19 cellular contexts compared by ENCODE assay signal in the genomic region with DNA sequence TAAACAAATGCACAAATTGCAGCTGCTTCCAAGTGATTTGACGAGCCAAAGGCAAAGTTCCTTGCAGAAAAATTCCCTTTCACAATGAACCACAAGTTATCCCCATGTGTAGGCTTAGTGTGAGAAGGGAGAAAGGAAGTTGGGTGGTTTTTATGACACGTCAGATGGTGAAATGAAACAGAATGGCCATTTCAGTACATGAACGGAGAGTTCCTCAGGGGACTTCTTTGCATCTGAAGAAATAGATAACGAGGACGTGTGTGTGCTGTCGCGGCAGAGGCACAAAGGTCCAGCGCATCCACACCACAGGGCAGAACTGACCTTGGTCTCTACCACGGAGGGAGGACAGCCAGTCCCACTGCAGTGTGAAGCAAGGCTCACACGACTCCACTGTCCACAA.
DNase-seq lines count a peak whose midpoint lies in the region; ATAC-seq, FAIRE-seq and TF ChIP-seq lines count a peak whose summit lies in the region.
"Had no signal": no experiment of that assay in that cellular context is flagged by ENCODE, and none has a peak within 500 bp of the region (broad histone marks: within the 10 kb centered on the region; RNA-seq: fewer than 3 reads in every experiment).

No MANE protein-coding gene starts in this region.

- in situ Hi-C loops in mammary epithelial cell (cut with MboI; ENCODE audit: low sequenced_read_pairs in 2 of 2): no loop called here

- H3K4me3 ChIP-seq in BLaER1: no peak overlapping the region
- no peak overlapping the region for H3K4me3 ChIP-seq in mammary epithelial cell (replicated peaks in 1 of 3; ENCODE audit: insufficient read depth in 1 of 3, low read depth in 2 of 3, low read length in 3 of 3)

- intact Hi-C loops in mammary epithelial cell (cut with micrococcal nuclease): no loop called here

- H3K27me3 ChIP-seq in BLaER1: no peaks in the 10 kb centered on the region
- H3K27me3 ChIP-seq in mammary epithelial cell (ENCODE audit: insufficient read depth, low read length): no peaks in the 10 kb centered on the region

- H3K4me1 ChIP-seq in BLaER1 (peaks cover 12% of the 10 kb centered on the region; the same call in 1 of the 2 replicates), mammary epithelial cell (ENCODE audit: insufficient read depth, low read length) (no peaks in the 10 kb centered on the region)

- H4K20me1 ChIP-seq in BLaER1 (no peaks in the 10 kb centered on the region), mammary epithelial cell (ENCODE audit: insufficient read depth, low read length) (no peaks in the 10 kb centered on the region)

- H3K27ac ChIP-seq in BLaER1 (no peak overlapping the region), mammary epithelial cell (ENCODE audit: insufficient read depth, low read depth, low read length) (no peak overlapping the region)

- dilution Hi-C loops in mammary epithelial cell (cut with HindIII; ENCODE audit: low sequenced_read_pairs): no loop called here

- no peak overlapping the region for H3K4me3 Mint-ChIP-seq in naive thymus-derived CD8-positive, alpha-beta T cell
- H3K4me3 Mint-ChIP-seq: activated CD4-positive, alpha-beta memory T cell treated with anti-CD3 and anti-CD28 coated beads, Interleukin-2, amount 10 ng/mL, durations not matched to agents 7 days and 5 days; brain; CD8-positive, alpha-beta T cell had no signal

- no peak for DNase-seq in mammary epithelial cell
- DNase-seq in SIG-M5 treated with dmso at 0.1 percent for 504 hours (lab: John Stamatoyannopoulos, UW; ENCODE audit: unreplicated experiment): no peak
- DNase-seq in urothelium cell line (ENCODE audit: low spot score): no peak
- DNase-seq in naive thymus-derived CD8-positive, alpha-beta T cell: no peak
- DNase-seq: activated CD4-positive, alpha-beta memory T cell treated with anti-CD3 and anti-CD28 coated beads, Interleukin-2, amount 10 ng/mL, durations not matched to agents 7 days and 5 days; activated gamma-delta T cell treated with Interleukin-2 at 50 U/mL for 16 hours; CD8-positive, alpha-beta T cell; effector CD4-positive, alpha-beta T cell; mesendoderm; NCI-H2081 treated with DMSO at 0.1 percent for 48 hours; SHP77; substantia nigra had no signal

- no peak for FAIRE-seq in urothelium cell line (lab: Jason Lieb, UNC)
- FAIRE-seq: GM19239, TTC549 had no signal

- H3K9me3 ChIP-seq in BLaER1: no peaks in the 10 kb centered on the region
- H3K9me3 ChIP-seq in mammary epithelial cell (replicated peaks; ENCODE audit: insufficient read depth, low read length): peaks cover 4% of the 10 kb centered on the region

- H2AFZ ChIP-seq in mammary epithelial cell (ENCODE audit: low read depth, low read length): no peak overlapping the region

- H3K9me3 Mint-ChIP-seq in naive thymus-derived CD8-positive, alpha-beta T cell: peaks cover 0 to 2% (median 0%) of the 10 kb centered on the region in 9 donors
- H3K9me3 Mint-ChIP-seq: activated CD4-positive, alpha-beta memory T cell treated with anti-CD3 and anti-CD28 coated beads, Interleukin-2, amount 10 ng/mL, durations not matched to agents 7 days and 5 days; brain; CD8-positive, alpha-beta T cell had no signal

- 71% methylated on average over 10 of the region's 10 CpGs for WGBS in mammary epithelial cell (ENCODE audit: low coverage, missing lambda C conversion rate)

- no peak for TF ChIP-seq CTCF in mammary epithelial cell (conservative IDR thresholded peaks at IDR 0.05 in 1 of 2, IDR thresholded peaks at IDR 0.05 in 1 of 2; ENCODE audit: extremely low read depth in 1 of 2, insufficient read depth in 1 of 2, low read depth in 1 of 2, low read length in 2 of 2)

- H3K9ac ChIP-seq in BLaER1 (no peak overlapping the region), mammary epithelial cell (ENCODE audit: insufficient read depth, low read length) (no peak overlapping the region)

- H3K27me3 Mint-ChIP-seq in naive thymus-derived CD8-positive, alpha-beta T cell: peaks cover 17 to 61% (median 37%) of the 10 kb centered on the region in 5 donors

- H3K27ac Mint-ChIP-seq in naive thymus-derived CD8-positive, alpha-beta T cell: no peak overlapping the region
- H3K27ac Mint-ChIP-seq: activated CD4-positive, alpha-beta memory T cell treated with anti-CD3 and anti-CD28 coated beads, Interleukin-2, amount 10 ng/mL, durations not matched to agents 7 days and 5 days; CD8-positive, alpha-beta T cell had no signal

- H3K36me3 Mint-ChIP-seq in naive thymus-derived CD8-positive, alpha-beta T cell: no peaks in the 10 kb centered on the region
- H3K36me3 Mint-ChIP-seq: brain; CD8-positive, alpha-beta T cell had no signal

- ATAC-seq in GM19025 (IDR thresholded peaks at IDR 0.05; ENCODE audit: low read depth, unreplicated experiment) (peak; percentile 56), HG02571 (IDR thresholded peaks at IDR 0.05; ENCODE audit: unreplicated experiment) (peak; percentile 43), HG03378 (IDR thresholded peaks at IDR 0.05; ENCODE audit: unreplicated experiment) (peak; percentile 77)
- ATAC-seq in naive thymus-derived CD8-positive, alpha-beta T cell: no peak
- ATAC-seq: CD8-positive, alpha-beta T cell had no signal

- H3K4me2 ChIP-seq in BLaER1: peak overlapping the region; percentile 17; the same call in 1 of the 2 replicates
- no peak overlapping the region for H3K4me2 ChIP-seq in mammary epithelial cell (ENCODE audit: insufficient read depth, low read depth, low read length)

- POLR2A ChIA-PET in naive thymus-derived CD8-positive, alpha-beta T cell (lab: Charles Lee): no interaction called here

- BruUV-seq in mammary epithelial cell (replicated peaks; lab: Mats Ljungman, UMichigan): no TSS peak

- peaks cover 0 to 7% (median 4%) of the 10 kb centered on the region in 4 donors for H3K4me1 Mint-ChIP-seq in naive thymus-derived CD8-positive, alpha-beta T cell
- H3K4me1 Mint-ChIP-seq: activated CD4-positive, alpha-beta memory T cell treated with anti-CD3 and anti-CD28 coated beads, Interleukin-2, amount 10 ng/mL, durations not matched to agents 7 days and 5 days had no signal

- H3K79me2 ChIP-seq in mammary epithelial cell (ENCODE audit: insufficient read depth, low read length): no peaks in the 10 kb centered on the region

- H3K36me3 ChIP-seq in BLaER1 (no peaks in the 10 kb centered on the region), mammary epithelial cell (ENCODE audit: insufficient read depth, low read length) (no peaks in the 10 kb centered on the region)

- CTCF ChIA-PET in mammary epithelial cell (lab: Charles Lee; ENCODE audit: low non-redundant PET): no interaction called here

Comparison
In these comparisons a context has a peak if more than half of its experiments do, and no peak if none do; other contexts are left out.
1. ATAC-seq: peak in GM19025 (single experiment), HG02571 (single experiment) and HG03378 (single experiment); none in naive thymus-derived CD8-positive, alpha-beta T cell (0 of 2).